23 cellular contexts compared by ENCODE assay signal in genomic region chr3:65194044-65194714, GRCh38.
DNase-seq lines count a peak whose midpoint lies in the region; ATAC-seq and TF ChIP-seq lines count a peak whose summit lies in the region.
"Had no signal": no experiment of that assay in that cellular context is flagged by ENCODE, and none has a peak within 500 bp of the region (broad histone marks: within the 10 kb centered on the region; RNA-seq: fewer than 3 reads in every experiment).

No MANE protein-coding gene starts in this region.

- H3K9me3 Mint-ChIP-seq in WTC11: no peaks in the 10 kb centered on the region
- H3K9me3 Mint-ChIP-seq in neural progenitor cell: no peaks in the 10 kb centered on the region
- H3K9me3 Mint-ChIP-seq in progenitor cell of endocrine pancreas (ENCODE audit: low read depth): no peaks in the 10 kb centered on the region

- no peak overlapping the region for H2BK120ac ChIP-seq in mesendoderm (ENCODE audit: low read depth, low read length)

- H3K4me1 ChIP-seq in mesendoderm (ENCODE audit: control insufficient read depth, low read depth, low read length) (no peaks in the 10 kb centered on the region), neural progenitor cell (peaks cover 5% of the 10 kb centered on the region), spleen (no peaks in the 10 kb centered on the region)
- H3K4me1 ChIP-seq: A549, BE2C had no signal

- H2BK15ac ChIP-seq in mesendoderm (replicated peaks; ENCODE audit: low read depth): no peak overlapping the region

- H3K27me3 ChIP-seq in mesendoderm (ENCODE audit: insufficient read depth, low read length, poor library complexity): no peaks in the 10 kb centered on the region
- no peaks in the 10 kb centered on the region for H3K27me3 ChIP-seq in neural progenitor cell
- no peaks in the 10 kb centered on the region for H3K27me3 ChIP-seq in spleen (replicated peaks in 1 of 7)
- H3K27me3 ChIP-seq: BE2C; BLaER1 treated with 17β-estradiol and CSF1 and Interleukin-3, amounts not matched to agents 10 nM and 100 nM had no signal

- H3K4me1 Mint-ChIP-seq in WTC11 (peaks cover 6% of the 10 kb centered on the region), neural progenitor cell (peaks cover 21% of the 10 kb centered on the region), progenitor cell of endocrine pancreas (ENCODE audit: low read depth) (peaks cover 8% of the 10 kb centered on the region)
- H3K4me1 Mint-ChIP-seq: CD14-positive monocyte; CD8-positive, alpha-beta memory T cell had no signal

- no peak overlapping the region for H3K56ac ChIP-seq in mesendoderm (ENCODE audit: low read length)

- H3K79me1 ChIP-seq in mesendoderm (ENCODE audit: low read length): no peaks in the 10 kb centered on the region

- H3K9me3 ChIP-seq in neural progenitor cell (ENCODE audit: low read depth) (no peaks in the 10 kb centered on the region), spleen (no peaks in the 10 kb centered on the region)
- H3K9me3 ChIP-seq: A549; BE2C; BLaER1 treated with 17β-estradiol and CSF1 and Interleukin-3, amounts not matched to agents 10 nM and 100 nM had no signal

- no peaks in the 10 kb centered on the region for H4K20me1 ChIP-seq in neural progenitor cell (ENCODE audit: low read depth)
- H4K20me1 ChIP-seq: BLaER1 treated with 17β-estradiol and CSF1 and Interleukin-3, amounts not matched to agents 10 nM and 100 nM had no signal

- H3K36me3 Mint-ChIP-seq in WTC11 (no peaks in the 10 kb centered on the region), neural progenitor cell (no peaks in the 10 kb centered on the region), progenitor cell of endocrine pancreas (ENCODE audit: insufficient read depth) (no peaks in the 10 kb centered on the region)
- H3K36me3 Mint-ChIP-seq: CD14-positive monocyte; CD8-positive, alpha-beta memory T cell had no signal

- H3K4me3 ChIP-seq in mesendoderm (ENCODE audit: low read length) (no peak overlapping the region), neural progenitor cell (no peak overlapping the region), spleen (no peak overlapping the region)
- H3K4me3 ChIP-seq: A549; BLaER1 treated with 17β-estradiol and CSF1 and Interleukin-3, amounts not matched to agents 10 nM and 100 nM; GM12878 had no signal

- H4K8ac ChIP-seq in mesendoderm (ENCODE audit: low read depth, low read length): no peak overlapping the region

- H3K4ac ChIP-seq in mesendoderm (ENCODE audit: low read depth, low read length): no peak overlapping the region

- H3K27me3 Mint-ChIP-seq in WTC11 (ENCODE audit: low read depth) (no peaks in the 10 kb centered on the region), neural progenitor cell (ENCODE audit: insufficient read depth, low read depth) (peaks cover 11% of the 10 kb centered on the region), progenitor cell of endocrine pancreas (peaks cover 3% of the 10 kb centered on the region)
- H3K27me3 Mint-ChIP-seq: CD4-positive, alpha-beta T cell; CD8-positive, alpha-beta memory T cell had no signal

- H3K36me3 ChIP-seq in mesendoderm (ENCODE audit: control insufficient read depth, insufficient read depth, low read length): no peaks in the 10 kb centered on the region
- no peaks in the 10 kb centered on the region for H3K36me3 ChIP-seq in neural progenitor cell
- no peaks in the 10 kb centered on the region for H3K36me3 ChIP-seq in spleen
- H3K36me3 ChIP-seq: BE2C; BLaER1 treated with 17β-estradiol and CSF1 and Interleukin-3, amounts not matched to agents 10 nM and 100 nM had no signal

- TF ChIP-seq CTCF in WTC11 (IDR thresholded peaks at IDR 0.05) (no peak), neural progenitor cell (IDR thresholded peaks at IDR 0.05) (no peak), progenitor cell of endocrine pancreas (IDR thresholded peaks at IDR 0.05; ENCODE audit: unreplicated experiment) (no peak), spleen (IDR thresholded peaks at IDR 0.05 in 8 of 11, conservative IDR thresholded peaks at IDR 0.05 in 3 of 11) (no peak)

- H3K27ac ChIP-seq in mesendoderm (ENCODE audit: low read depth, low read length) (no peak overlapping the region), neural progenitor cell (no peak overlapping the region), spleen (no peak overlapping the region)
- H3K27ac ChIP-seq: A549; BLaER1 treated with 17β-estradiol and CSF1 and Interleukin-3, amounts not matched to agents 10 nM and 100 nM had no signal

- peak; percentile 60 for ATAC-seq in WTC11
- ATAC-seq: A549, GM12878 had no signal

- CTCF ChIA-PET in WTC11 (lab: Charles Lee): interaction anchor here (2.0 kb wide), 1 partner anchor 24 kb away, joined by 6 read pairs; no protein-coding TSS in a partner anchor

- H3K23ac ChIP-seq in mesendoderm (ENCODE audit: low read length): no peak overlapping the region

- intact Hi-C loops in spleen (cut with DNase I; ENCODE audit: low total_unique reads): no loop called here

- WGBS in mesendoderm (ENCODE audit: extremely low coverage, insufficient coverage, low lambda C conversion rate): no CpG with 5 or more reads among the region's 6 CpGs
- 73 to 86% (median 78%) methylated on average over 6 of the region's 6 CpGs for WGBS in spleen, 5 donors

- no peak overlapping the region for H2AK5ac ChIP-seq in mesendoderm (ENCODE audit: low read length)

- no peak overlapping the region for H2AFZ ChIP-seq in neural progenitor cell (replicated peaks)

- POLR2A ChIA-PET in WTC11 (lab: Charles Lee): interaction anchor here (0.5 kb wide), 1 partner anchor 258 kb away, joined by 3 read pairs; no protein-coding TSS in a partner anchor

- no peak overlapping the region for H3K18ac ChIP-seq in mesendoderm (ENCODE audit: low read length)

- no peak overlapping the region for H3K9ac ChIP-seq in mesendoderm (ENCODE audit: low read length)
- no peak overlapping the region for H3K9ac ChIP-seq in neural progenitor cell
- H3K9ac ChIP-seq: BLaER1 treated with 17β-estradiol and CSF1 and Interleukin-3, amounts not matched to agents 10 nM and 100 nM had no signal

- H3K4me3 Mint-ChIP-seq in WTC11 (no peak overlapping the region), neural progenitor cell (no peak overlapping the region), progenitor cell of endocrine pancreas (ENCODE audit: low read depth) (no peak overlapping the region)
- H3K4me3 Mint-ChIP-seq: CD14-positive monocyte; CD4-positive, alpha-beta T cell had no signal

- no peak for DNase-seq in WTC11 (ENCODE audit: low spot score)
- DNase-seq in mesendoderm: peak; percentile 63
- peak; percentile 24 for DNase-seq in neural progenitor cell (ENCODE audit: low spot score)
- no peak for DNase-seq in progenitor cell of endocrine pancreas (ENCODE audit: low spot score, unreplicated experiment)
- no peak for DNase-seq in NCI-H128 (lab: John Stamatoyannopoulos, UW; ENCODE audit: unreplicated experiment)
- no peak for DNase-seq in spleen
- no peak for DNase-seq in activated gamma-delta T cell (lab: John Stamatoyannopoulos, UW)
- DNase-seq: 8988T; ACHN; AML-193; BE2C; CD4-positive, alpha-beta T cell; CD8-positive, alpha-beta memory T cell; DMS 273 treated with DMSO at 0.1 percent for 48 hours; DMS79; EL; GDM1; H7; HCEC 1CT had no signal

- no peak overlapping the region for H4K5ac ChIP-seq in mesendoderm (ENCODE audit: low read length)

- H3K4me2 ChIP-seq in mesendoderm (ENCODE audit: low read length) (no peak overlapping the region), neural progenitor cell (no peak overlapping the region)
- H3K4me2 ChIP-seq: A549; BLaER1 treated with 17β-estradiol and CSF1 and Interleukin-3, amounts not matched to agents 10 nM and 100 nM had no signal

- no peaks in the 10 kb centered on the region for H3F3A ChIP-seq in neural progenitor cell (ENCODE audit: low read depth)

- no peak overlapping the region for H3K27ac Mint-ChIP-seq in WTC11
- H3K27ac Mint-ChIP-seq in neural progenitor cell: peak overlapping the region; percentile 0
- no peak overlapping the region for H3K27ac Mint-ChIP-seq in progenitor cell of endocrine pancreas
- H3K27ac Mint-ChIP-seq: CD14-positive monocyte; CD4-positive, alpha-beta T cell; CD8-positive, alpha-beta memory T cell had no signal

- no peaks in the 10 kb centered on the region for H3K79me2 ChIP-seq in mesendoderm (ENCODE audit: control insufficient read depth, insufficient read depth, low read length)
- no peaks in the 10 kb centered on the region for H3K79me2 ChIP-seq in neural progenitor cell (ENCODE audit: low read depth)

- no peak for TF ChIP-seq POLR2A in spleen (IDR thresholded peaks at IDR 0.05)

- no peak overlapping the region for H2BK5ac ChIP-seq in mesendoderm (ENCODE audit: low read length)

TF ChIP-seq in WTC11, 78 proteins besides CTCF, POLR2A, EP300 and RAD21 (continues in another document):
- TF ChIP-seq KAT7 (CRISPR knock-in tag; IDR thresholded peaks at IDR 0.05; ENCODE audit: borderline replicate concordance) (no peak), ZNF416 (CRISPR knock-in tag; IDR thresholded peaks at IDR 0.05) (no peak), ZNF263 (CRISPR knock-in tag; IDR thresholded peaks at IDR 0.05; ENCODE audit: low read depth) (no peak), ARID4B (CRISPR knock-in tag; IDR thresholded peaks at IDR 0.05; ENCODE audit: borderline replicate concordance) (no peak)

Comparison
In these comparisons a context has a peak if more than half of its experiments do, and no peak if none do; other contexts are left out.
1. DNase-seq: peak in mesendoderm (single experiment) and neural progenitor cell (single experiment); none in WTC11 (single experiment), progenitor cell of endocrine pancreas (single experiment), NCI-H128 (single experiment), spleen (single experiment) and activated gamma-delta T cell (single experiment).